Comparison of ENCODE assay signal across 17 cellular contexts in the genomic region with DNA sequence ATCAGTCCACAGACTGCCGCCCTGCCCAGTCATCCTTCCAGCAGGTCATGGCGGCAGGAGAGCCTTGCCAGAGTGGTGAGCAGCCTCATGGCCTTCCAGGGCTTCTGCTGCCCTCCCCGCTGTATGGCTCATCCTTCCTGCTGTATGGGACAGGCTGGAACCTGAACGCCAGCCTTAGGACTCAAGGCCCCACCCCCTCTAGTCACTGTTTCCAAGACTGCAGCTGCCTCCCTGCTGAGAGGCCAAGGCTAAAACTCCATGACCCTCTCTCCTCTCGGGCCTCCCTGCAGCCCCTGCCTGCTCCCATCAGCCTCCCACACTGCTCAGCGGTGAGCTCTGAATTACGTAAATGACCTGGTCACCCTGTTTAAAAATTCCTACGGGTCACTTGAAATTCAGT.
DNase-seq lines count a peak whose midpoint lies in the region; ATAC-seq and TF ChIP-seq lines count a peak whose summit lies in the region.
"Had no signal": no experiment of that assay in that cellular context is flagged by ENCODE, and none has a peak within 500 bp of the region (broad histone marks: within the 10 kb centered on the region; RNA-seq: fewer than 3 reads in every experiment).

No MANE protein-coding gene starts in this region.

- no peaks in the 10 kb centered on the region for H4K20me1 ChIP-seq in GM23338 (replicated peaks; ENCODE audit: insufficient read depth)
- H4K20me1 ChIP-seq: BLaER1 treated with 17β-estradiol and CSF1 and Interleukin-3, amounts not matched to agents 10 nM and 100 nM had no signal

- H3K27ac Mint-ChIP-seq in GM23338 (no peak overlapping the region), nephron progenitor cell (peak overlapping the region; percentile 9)
- H3K27ac Mint-ChIP-seq: CD8-positive, alpha-beta memory T cell had no signal

- H3K9me2 ChIP-seq in GM23338 (ENCODE audit: insufficient read depth) = no peaks in the 10 kb centered on the region; the same call in 1 of the 2 replicates
- H3K9me2 ChIP-seq: SK-N-SH had no signal

- DNase-seq in GM23338 (ENCODE audit: low spot score) (peak; percentile 14), RWPE2 (ENCODE audit: low spot score) (no peak), nephron progenitor cell (no peak)
- DNase-seq: CD8-positive, alpha-beta memory T cell; DMS79; GDM1; NCI-H1048; NCI-H2081 treated with DMSO at 0.1 percent for 48 hours; NCI-H510A treated with DMSO at 0.1 percent for 48 hours; SK-N-SH had no signal

- no peaks in the 10 kb centered on the region for H3K36me3 ChIP-seq in GM23338 (ENCODE audit: insufficient read depth)
- no peaks in the 10 kb centered on the region for H3K36me3 ChIP-seq in RWPE2 (ENCODE audit: low read depth)
- H3K36me3 ChIP-seq: BLaER1 treated with 17β-estradiol and CSF1 and Interleukin-3, amounts not matched to agents 10 nM and 100 nM had no signal

- H3K4me1 Mint-ChIP-seq in GM23338 (peaks cover 5% of the 10 kb centered on the region; the same call in 2 of the 3 replicates), nephron progenitor cell (peaks cover 12% of the 10 kb centered on the region)
- H3K4me1 Mint-ChIP-seq: CD8-positive, alpha-beta memory T cell had no signal

- H3K4me1 ChIP-seq in GM23338 (ENCODE audit: insufficient read depth) (no peaks in the 10 kb centered on the region), RWPE2 (ENCODE audit: insufficient read depth, poor library complexity, severe bottlenecking) (no peaks in the 10 kb centered on the region)

- peak overlapping the region; percentile 83; the same call in 1 of the 2 replicates for H2AFZ ChIP-seq in GM23338

- H3K9me3 Mint-ChIP-seq in GM23338 = no peaks in the 10 kb centered on the region; the same call in 2 of the 3 replicates
- no peaks in the 10 kb centered on the region for H3K9me3 Mint-ChIP-seq in nephron progenitor cell
- H3K9me3 Mint-ChIP-seq: CD8-positive, alpha-beta memory T cell had no signal

- H3K27me3 Mint-ChIP-seq in GM23338 (ENCODE audit: insufficient read depth, low read depth, poor library complexity) (peaks cover 8% of the 10 kb centered on the region), nephron progenitor cell (ENCODE audit: low read depth, poor library complexity) (peaks cover 8% of the 10 kb centered on the region)

- ATAC-seq in GM23338 = peak; percentile 74
- ATAC-seq in RWPE2 (ENCODE audit: low read depth) = peak; percentile 82
- ATAC-seq in esophagus mucosa = peak; percentile 89
- ATAC-seq in GM21529 (IDR thresholded peaks at IDR 0.05; ENCODE audit: unreplicated experiment) = no peak
- no peak for ATAC-seq in GM18519 (IDR thresholded peaks at IDR 0.05; ENCODE audit: low FRiP score, unreplicated experiment)
- ATAC-seq in HG02588 (IDR thresholded peaks at IDR 0.05; ENCODE audit: unreplicated experiment) = no peak
- ATAC-seq: K562, Panc1 had no signal

- no peaks in the 10 kb centered on the region for H3K9me3 ChIP-seq in RWPE2 (ENCODE audit: severe bottlenecking)
- H3K9me3 ChIP-seq: BLaER1 treated with 17β-estradiol and CSF1 and Interleukin-3, amounts not matched to agents 10 nM and 100 nM; SK-N-SH had no signal

- H3K4me3 Mint-ChIP-seq in GM23338 (no peak overlapping the region), nephron progenitor cell (no peak overlapping the region)
- H3K4me3 Mint-ChIP-seq: CD8-positive, alpha-beta memory T cell had no signal

- no peak overlapping the region for H3K4me3 ChIP-seq in GM23338
- H3K4me3 ChIP-seq in RWPE2 (ENCODE audit: severe bottlenecking) = no peak overlapping the region
- H3K4me3 ChIP-seq: BLaER1 treated with 17β-estradiol and CSF1 and Interleukin-3, amounts not matched to agents 10 nM and 100 nM; K562 had no signal

- no peaks in the 10 kb centered on the region for H3K79me2 ChIP-seq in GM23338 (replicated peaks; ENCODE audit: insufficient read depth)

- H3K27me3 ChIP-seq in GM23338 (ENCODE audit: insufficient read depth) (no peaks in the 10 kb centered on the region), RWPE2 (ENCODE audit: insufficient read depth, poor library complexity, severe bottlenecking) (no peaks in the 10 kb centered on the region)
- H3K27me3 ChIP-seq: BLaER1 treated with 17β-estradiol and CSF1 and Interleukin-3, amounts not matched to agents 10 nM and 100 nM had no signal

- TF ChIP-seq CTCF in GM23338 (conservative IDR thresholded peaks at IDR 0.05; ENCODE audit: low read depth in 2 of 2) = no peak
- no peak for TF ChIP-seq CTCF in RWPE2 (IDR thresholded peaks at IDR 0.05; ENCODE audit: poor library complexity, severe bottlenecking)
- TF ChIP-seq CTCF in nephron progenitor cell (IDR thresholded peaks at IDR 0.05) = no peak

- no peaks in the 10 kb centered on the region for H3F3A ChIP-seq in GM23338 (replicated peaks; ENCODE audit: low read depth)

- H3K4me2 ChIP-seq in GM23338 = no peak overlapping the region
- H3K4me2 ChIP-seq: BLaER1 treated with 17β-estradiol and CSF1 and Interleukin-3, amounts not matched to agents 10 nM and 100 nM; SK-N-SH had no signal

- H3K27ac ChIP-seq in GM23338 (ENCODE audit: low read depth) (no peak overlapping the region), RWPE2 (ENCODE audit: poor library complexity, severe bottlenecking) (no peak overlapping the region)
- H3K27ac ChIP-seq: BLaER1 treated with 17β-estradiol and CSF1 and Interleukin-3, amounts not matched to agents 10 nM and 100 nM had no signal

- no peaks in the 10 kb centered on the region; the same call in 2 of the 3 replicates for H3K36me3 Mint-ChIP-seq in GM23338 (ENCODE audit: low read depth)
- no peaks in the 10 kb centered on the region for H3K36me3 Mint-ChIP-seq in nephron progenitor cell (ENCODE audit: low read depth)
- H3K36me3 Mint-ChIP-seq: CD8-positive, alpha-beta memory T cell had no signal

TF ChIP-seq in GM23338, 12 proteins besides CTCF, POLR2A, EP300 and RAD21 (continues in another document):
- TF ChIP-seq ZNF331 (CRISPR knock-in tag; IDR thresholded peaks at IDR 0.05; ENCODE audit: low read depth) (no peak), CREB1 (CRISPR knock-in tag; IDR thresholded peaks at IDR 0.05; ENCODE audit: low read depth) (no peak), EZH2 (IDR thresholded peaks at IDR 0.05; ENCODE audit: low read depth, unreplicated experiment) (no peak), ETS1 (IDR thresholded peaks at IDR 0.05) (no peak), NANOG (IDR thresholded peaks at IDR 0.05; ENCODE audit: borderline replicate concordance) (no peak)
- TF ChIP-seq, protein P1, sequence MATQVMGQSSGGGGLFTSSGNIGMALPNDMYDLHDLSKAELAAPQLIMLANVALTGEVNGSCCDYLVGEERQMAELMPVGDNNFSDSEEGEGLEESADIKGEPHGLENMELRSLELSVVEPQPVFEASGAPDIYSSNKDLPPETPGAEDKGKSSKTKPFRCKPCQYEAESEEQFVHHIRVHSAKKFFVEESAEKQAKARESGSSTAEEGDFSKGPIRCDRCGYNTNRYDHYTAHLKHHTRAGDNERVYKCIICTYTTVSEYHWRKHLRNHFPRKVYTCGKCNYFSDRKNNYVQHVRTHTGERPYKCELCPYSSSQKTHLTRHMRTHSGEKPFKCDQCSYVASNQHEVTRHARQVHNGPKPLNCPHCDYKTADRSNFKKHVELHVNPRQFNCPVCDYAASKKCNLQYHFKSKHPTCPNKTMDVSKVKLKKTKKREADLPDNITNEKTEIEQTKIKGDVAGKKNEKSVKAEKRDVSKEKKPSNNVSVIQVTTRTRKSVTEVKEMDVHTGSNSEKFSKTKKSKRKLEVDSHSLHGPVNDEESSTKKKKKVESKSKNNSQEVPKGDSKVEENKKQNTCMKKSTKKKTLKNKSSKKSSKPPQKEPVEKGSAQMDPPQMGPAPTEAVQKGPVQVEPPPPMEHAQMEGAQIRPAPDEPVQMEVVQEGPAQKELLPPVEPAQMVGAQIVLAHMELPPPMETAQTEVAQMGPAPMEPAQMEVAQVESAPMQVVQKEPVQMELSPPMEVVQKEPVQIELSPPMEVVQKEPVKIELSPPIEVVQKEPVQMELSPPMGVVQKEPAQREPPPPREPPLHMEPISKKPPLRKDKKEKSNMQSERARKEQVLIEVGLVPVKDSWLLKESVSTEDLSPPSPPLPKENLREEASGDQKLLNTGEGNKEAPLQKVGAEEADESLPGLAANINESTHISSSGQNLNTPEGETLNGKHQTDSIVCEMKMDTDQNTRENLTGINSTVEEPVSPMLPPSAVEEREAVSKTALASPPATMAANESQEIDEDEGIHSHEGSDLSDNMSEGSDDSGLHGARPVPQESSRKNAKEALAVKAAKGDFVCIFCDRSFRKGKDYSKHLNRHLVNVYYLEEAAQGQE (IDR thresholded peaks at IDR 0.05; ENCODE audit: unreplicated experiment) = no peak

Comparison
In these comparisons a context has a peak if more than half of its experiments do, and no peak if none do; other contexts are left out.
1. ATAC-seq: peak in GM23338 (single experiment), RWPE2 (single experiment) and esophagus mucosa (single experiment); none in GM21529 (single experiment), GM18519 (single experiment) and HG02588 (single experiment).